In genomic region chr9:34178698-34179527, GRCh38 we compare ENCODE assay signal across 1 cellular context.
TF ChIP-seq lines count a peak whose summit lies in the region.

UBAP1 (plus strand) TSS chr9:34179043; CDS start chr9:34220915, 41,872 bp downstream.

TF ChIP-seq in HepG2, 621 proteins besides CTCF, POLR2A, EP300 and RAD21 (continued from another document and continues in another):
- no peak for TF ChIP-seq HBP1 (CRISPR knock-in tag; IDR thresholded peaks at IDR 0.05; ENCODE audit: low read depth)
- 0 out of 2 replicates have a peak, but pooled peaks have one; percentile 42 for TF ChIP-seq POLR2AphosphoS2 (IDR thresholded peaks at IDR 0.05; ENCODE audit: low read depth, low read length)
- TF ChIP-seq FOXO1 (CRISPR knock-in tag; IDR thresholded peaks at IDR 0.05) = no peak; the same call in 1 of the 2 replicates
- TF ChIP-seq GPN1 (CRISPR knock-in tag; IDR thresholded peaks at IDR 0.05; ENCODE audit: borderline replicate concordance) = no peak
- TF ChIP-seq ZNF598 (CRISPR knock-in tag; IDR thresholded peaks at IDR 0.05; ENCODE audit: borderline replicate concordance) = 0 out of 2 replicates have a peak, but pooled peaks have one; percentile 49
- TF ChIP-seq, protein P1, sequence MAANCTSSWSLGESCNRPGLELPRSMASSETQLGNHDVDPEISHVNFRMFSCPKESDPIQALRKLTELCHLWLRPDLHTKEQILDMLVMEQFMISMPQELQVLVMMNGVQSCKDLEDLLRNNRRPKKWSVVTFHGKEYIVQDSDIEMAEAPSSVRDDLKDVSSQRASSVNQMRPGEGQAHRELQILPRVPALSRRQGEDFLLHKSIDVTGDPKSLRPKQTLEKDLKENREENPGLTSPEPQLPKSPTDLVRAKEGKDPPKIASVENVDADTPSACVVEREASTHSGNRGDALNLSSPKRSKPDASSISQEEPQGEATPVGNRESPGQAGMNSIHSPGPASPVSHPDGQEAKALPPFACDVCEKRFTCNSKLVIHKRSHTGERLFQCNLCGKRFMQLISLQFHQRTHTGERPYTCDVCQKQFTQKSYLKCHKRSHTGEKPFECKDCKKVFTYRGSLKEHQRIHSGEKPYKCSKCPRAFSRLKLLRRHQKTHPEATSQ (CRISPR knock-in tag; IDR thresholded peaks at IDR 0.05; ENCODE audit: borderline replicate concordance) = no peak
- no peak; the same call in none of the 2 replicates for TF ChIP-seq ZKSCAN8 (CRISPR knock-in tag; IDR thresholded peaks at IDR 0.05; ENCODE audit: borderline replicate concordance)
- TF ChIP-seq, protein P2, sequence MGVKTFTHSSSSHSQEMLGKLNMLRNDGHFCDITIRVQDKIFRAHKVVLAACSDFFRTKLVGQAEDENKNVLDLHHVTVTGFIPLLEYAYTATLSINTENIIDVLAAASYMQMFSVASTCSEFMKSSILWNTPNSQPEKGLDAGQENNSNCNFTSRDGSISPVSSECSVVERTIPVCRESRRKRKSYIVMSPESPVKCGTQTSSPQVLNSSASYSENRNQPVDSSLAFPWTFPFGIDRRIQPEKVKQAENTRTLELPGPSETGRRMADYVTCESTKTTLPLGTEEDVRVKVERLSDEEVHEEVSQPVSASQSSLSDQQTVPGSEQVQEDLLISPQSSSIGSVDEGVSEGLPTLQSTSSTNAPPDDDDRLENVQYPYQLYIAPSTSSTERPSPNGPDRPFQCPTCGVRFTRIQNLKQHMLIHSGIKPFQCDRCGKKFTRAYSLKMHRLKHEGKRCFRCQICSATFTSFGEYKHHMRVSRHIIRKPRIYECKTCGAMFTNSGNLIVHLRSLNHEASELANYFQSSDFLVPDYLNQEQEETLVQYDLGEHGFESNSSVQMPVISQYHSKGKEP (CRISPR knock-in tag; IDR thresholded peaks at IDR 0.05) = no peak
- TF ChIP-seq PRDM10 (CRISPR knock-in tag; IDR thresholded peaks at IDR 0.05; ENCODE audit: low read depth) = peak; percentile 63
- no peak for TF ChIP-seq ZNF530 (CRISPR knock-in tag; IDR thresholded peaks at IDR 0.05; ENCODE audit: low read depth)
- no peak for TF ChIP-seq SRY (CRISPR knock-in tag; IDR thresholded peaks at IDR 0.05)
- peak; percentile 51; the same call in 1 of the 2 replicates for TF ChIP-seq ZNF891 (CRISPR knock-in tag; IDR thresholded peaks at IDR 0.05)
- no peak for TF ChIP-seq CREB3 (CRISPR knock-in tag; IDR thresholded peaks at IDR 0.05)
- no peak for TF ChIP-seq E2F1 (CRISPR knock-in tag; IDR thresholded peaks at IDR 0.05)
- no peak for TF ChIP-seq ZNF7 (CRISPR knock-in tag; IDR thresholded peaks at IDR 0.05)
- TF ChIP-seq FOXK1 (CRISPR knock-in tag; IDR thresholded peaks at IDR 0.05; ENCODE audit: borderline replicate concordance, low read depth) = no peak; the same call in 1 of the 2 replicates
- 0 out of 2 replicates have a peak, but pooled peaks have one; percentile 14 for TF ChIP-seq CHD2 (IDR thresholded peaks at IDR 0.05; ENCODE audit: low read depth, low read length)
- no peak for TF ChIP-seq ZNF543 (CRISPR knock-in tag; IDR thresholded peaks at IDR 0.05)
- TF ChIP-seq KLF11 (CRISPR knock-in tag; IDR thresholded peaks at IDR 0.05) = no peak; the same call in 1 of the 2 replicates
- TF ChIP-seq, protein P3, sequence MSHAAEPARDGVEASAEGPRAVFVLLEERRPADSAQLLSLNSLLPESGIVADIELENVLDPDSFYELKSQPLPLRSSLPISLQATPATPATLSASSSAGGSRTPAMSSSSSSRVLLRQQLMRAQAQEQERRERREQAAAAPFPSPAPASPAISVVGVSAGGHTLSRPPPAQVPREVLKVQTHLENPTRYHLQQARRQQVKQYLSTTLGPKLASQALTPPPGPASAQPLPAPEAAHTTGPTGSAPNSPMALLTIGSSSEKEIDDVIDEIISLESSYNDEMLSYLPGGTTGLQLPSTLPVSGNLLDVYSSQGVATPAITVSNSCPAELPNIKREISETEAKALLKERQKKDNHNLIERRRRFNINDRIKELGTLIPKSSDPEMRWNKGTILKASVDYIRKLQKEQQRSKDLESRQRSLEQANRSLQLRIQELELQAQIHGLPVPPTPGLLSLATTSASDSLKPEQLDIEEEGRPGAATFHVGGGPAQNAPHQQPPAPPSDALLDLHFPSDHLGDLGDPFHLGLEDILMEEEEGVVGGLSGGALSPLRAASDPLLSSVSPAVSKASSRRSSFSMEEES (CRISPR knock-in tag; IDR thresholded peaks at IDR 0.05) = 0 out of 2 replicates have a peak, but pooled peaks have one; percentile 48
- TF ChIP-seq ZNF570 (CRISPR knock-in tag; IDR thresholded peaks at IDR 0.05; ENCODE audit: borderline replicate concordance) = no peak
- no peak for TF ChIP-seq ETV6 (CRISPR knock-in tag; conservative IDR thresholded peaks at IDR 0.05)
- TF ChIP-seq RBFOX2 (IDR thresholded peaks at IDR 0.05; ENCODE audit: low read depth, low read length) = peak; percentile 90
- TF ChIP-seq, protein P4, sequence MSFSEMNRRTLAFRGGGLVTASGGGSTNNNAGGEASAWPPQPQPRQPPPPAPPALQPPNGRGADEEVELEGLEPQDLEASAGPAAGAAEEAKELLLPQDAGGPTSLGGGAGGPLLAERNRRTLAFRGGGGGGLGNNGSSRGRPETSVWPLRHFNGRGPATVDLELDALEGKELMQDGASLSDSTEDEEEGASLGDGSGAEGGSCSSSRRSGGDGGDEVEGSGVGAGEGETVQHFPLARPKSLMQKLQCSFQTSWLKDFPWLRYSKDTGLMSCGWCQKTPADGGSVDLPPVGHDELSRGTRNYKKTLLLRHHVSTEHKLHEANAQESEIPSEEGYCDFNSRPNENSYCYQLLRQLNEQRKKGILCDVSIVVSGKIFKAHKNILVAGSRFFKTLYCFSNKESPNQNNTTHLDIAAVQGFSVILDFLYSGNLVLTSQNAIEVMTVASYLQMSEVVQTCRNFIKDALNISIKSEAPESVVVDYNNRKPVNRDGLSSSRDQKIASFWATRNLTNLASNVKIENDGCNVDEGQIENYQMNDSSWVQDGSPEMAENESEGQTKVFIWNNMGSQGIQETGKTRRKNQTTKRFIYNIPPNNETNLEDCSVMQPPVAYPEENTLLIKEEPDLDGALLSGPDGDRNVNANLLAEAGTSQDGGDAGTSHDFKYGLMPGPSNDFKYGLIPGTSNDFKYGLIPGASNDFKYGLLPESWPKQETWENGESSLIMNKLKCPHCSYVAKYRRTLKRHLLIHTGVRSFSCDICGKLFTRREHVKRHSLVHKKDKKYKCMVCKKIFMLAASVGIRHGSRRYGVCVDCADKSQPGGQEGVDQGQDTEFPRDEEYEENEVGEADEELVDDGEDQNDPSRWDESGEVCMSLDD (CRISPR knock-in tag; IDR thresholded peaks at IDR 0.05; ENCODE audit: borderline replicate concordance) = no peak
- no peak for TF ChIP-seq SSRP1 (CRISPR knock-in tag; IDR thresholded peaks at IDR 0.05)
- TF ChIP-seq, protein P5, sequence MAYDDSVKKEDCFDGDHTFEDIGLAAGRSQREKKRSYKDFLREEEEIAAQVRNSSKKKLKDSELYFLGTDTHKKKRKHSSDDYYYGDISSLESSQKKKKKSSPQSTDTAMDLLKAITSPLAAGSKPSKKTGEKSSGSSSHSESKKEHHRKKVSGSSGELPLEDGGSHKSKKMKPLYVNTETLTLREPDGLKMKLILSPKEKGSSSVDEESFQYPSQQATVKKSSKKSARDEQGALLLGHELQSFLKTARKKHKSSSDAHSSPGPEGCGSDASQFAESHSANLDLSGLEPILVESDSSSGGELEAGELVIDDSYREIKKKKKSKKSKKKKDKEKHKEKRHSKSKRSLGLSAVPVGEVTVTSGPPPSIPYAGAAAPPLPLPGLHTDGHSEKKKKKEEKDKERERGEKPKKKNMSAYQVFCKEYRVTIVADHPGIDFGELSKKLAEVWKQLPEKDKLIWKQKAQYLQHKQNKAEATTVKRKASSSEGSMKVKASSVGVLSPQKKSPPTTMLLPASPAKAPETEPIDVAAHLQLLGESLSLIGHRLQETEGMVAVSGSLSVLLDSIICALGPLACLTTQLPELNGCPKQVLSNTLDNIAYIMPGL (CRISPR knock-in tag; IDR thresholded peaks at IDR 0.05; ENCODE audit: borderline replicate concordance in 1 of 2, low read depth in 1 of 2) = peak; percentile 80 to 84
- no peak for TF ChIP-seq NCOA2 (CRISPR knock-in tag; IDR thresholded peaks at IDR 0.05)
- TF ChIP-seq ATF7-NPFF (CRISPR knock-in tag; IDR thresholded peaks at IDR 0.05; ENCODE audit: low read depth) = no peak
- no peak for TF ChIP-seq SNAPC4 (CRISPR knock-in tag; IDR thresholded peaks at IDR 0.05)
- TF ChIP-seq ZSCAN31 (CRISPR knock-in tag; IDR thresholded peaks at IDR 0.05; ENCODE audit: low read depth) = no peak
- TF ChIP-seq HOXA9 (CRISPR knock-in tag; IDR thresholded peaks at IDR 0.05; ENCODE audit: borderline replicate concordance) = no peak
